ENCODE assay signal across 1 cellular context in genomic region chr20:21514553-21515251, GRCh38.
TF ChIP-seq lines count a peak whose summit lies in the region.

No MANE protein-coding gene starts in this region.

TF ChIP-seq in H1, 55 proteins besides CTCF, POLR2A, EP300 and RAD21 (continued from another document):
- TF ChIP-seq, protein P1, sequence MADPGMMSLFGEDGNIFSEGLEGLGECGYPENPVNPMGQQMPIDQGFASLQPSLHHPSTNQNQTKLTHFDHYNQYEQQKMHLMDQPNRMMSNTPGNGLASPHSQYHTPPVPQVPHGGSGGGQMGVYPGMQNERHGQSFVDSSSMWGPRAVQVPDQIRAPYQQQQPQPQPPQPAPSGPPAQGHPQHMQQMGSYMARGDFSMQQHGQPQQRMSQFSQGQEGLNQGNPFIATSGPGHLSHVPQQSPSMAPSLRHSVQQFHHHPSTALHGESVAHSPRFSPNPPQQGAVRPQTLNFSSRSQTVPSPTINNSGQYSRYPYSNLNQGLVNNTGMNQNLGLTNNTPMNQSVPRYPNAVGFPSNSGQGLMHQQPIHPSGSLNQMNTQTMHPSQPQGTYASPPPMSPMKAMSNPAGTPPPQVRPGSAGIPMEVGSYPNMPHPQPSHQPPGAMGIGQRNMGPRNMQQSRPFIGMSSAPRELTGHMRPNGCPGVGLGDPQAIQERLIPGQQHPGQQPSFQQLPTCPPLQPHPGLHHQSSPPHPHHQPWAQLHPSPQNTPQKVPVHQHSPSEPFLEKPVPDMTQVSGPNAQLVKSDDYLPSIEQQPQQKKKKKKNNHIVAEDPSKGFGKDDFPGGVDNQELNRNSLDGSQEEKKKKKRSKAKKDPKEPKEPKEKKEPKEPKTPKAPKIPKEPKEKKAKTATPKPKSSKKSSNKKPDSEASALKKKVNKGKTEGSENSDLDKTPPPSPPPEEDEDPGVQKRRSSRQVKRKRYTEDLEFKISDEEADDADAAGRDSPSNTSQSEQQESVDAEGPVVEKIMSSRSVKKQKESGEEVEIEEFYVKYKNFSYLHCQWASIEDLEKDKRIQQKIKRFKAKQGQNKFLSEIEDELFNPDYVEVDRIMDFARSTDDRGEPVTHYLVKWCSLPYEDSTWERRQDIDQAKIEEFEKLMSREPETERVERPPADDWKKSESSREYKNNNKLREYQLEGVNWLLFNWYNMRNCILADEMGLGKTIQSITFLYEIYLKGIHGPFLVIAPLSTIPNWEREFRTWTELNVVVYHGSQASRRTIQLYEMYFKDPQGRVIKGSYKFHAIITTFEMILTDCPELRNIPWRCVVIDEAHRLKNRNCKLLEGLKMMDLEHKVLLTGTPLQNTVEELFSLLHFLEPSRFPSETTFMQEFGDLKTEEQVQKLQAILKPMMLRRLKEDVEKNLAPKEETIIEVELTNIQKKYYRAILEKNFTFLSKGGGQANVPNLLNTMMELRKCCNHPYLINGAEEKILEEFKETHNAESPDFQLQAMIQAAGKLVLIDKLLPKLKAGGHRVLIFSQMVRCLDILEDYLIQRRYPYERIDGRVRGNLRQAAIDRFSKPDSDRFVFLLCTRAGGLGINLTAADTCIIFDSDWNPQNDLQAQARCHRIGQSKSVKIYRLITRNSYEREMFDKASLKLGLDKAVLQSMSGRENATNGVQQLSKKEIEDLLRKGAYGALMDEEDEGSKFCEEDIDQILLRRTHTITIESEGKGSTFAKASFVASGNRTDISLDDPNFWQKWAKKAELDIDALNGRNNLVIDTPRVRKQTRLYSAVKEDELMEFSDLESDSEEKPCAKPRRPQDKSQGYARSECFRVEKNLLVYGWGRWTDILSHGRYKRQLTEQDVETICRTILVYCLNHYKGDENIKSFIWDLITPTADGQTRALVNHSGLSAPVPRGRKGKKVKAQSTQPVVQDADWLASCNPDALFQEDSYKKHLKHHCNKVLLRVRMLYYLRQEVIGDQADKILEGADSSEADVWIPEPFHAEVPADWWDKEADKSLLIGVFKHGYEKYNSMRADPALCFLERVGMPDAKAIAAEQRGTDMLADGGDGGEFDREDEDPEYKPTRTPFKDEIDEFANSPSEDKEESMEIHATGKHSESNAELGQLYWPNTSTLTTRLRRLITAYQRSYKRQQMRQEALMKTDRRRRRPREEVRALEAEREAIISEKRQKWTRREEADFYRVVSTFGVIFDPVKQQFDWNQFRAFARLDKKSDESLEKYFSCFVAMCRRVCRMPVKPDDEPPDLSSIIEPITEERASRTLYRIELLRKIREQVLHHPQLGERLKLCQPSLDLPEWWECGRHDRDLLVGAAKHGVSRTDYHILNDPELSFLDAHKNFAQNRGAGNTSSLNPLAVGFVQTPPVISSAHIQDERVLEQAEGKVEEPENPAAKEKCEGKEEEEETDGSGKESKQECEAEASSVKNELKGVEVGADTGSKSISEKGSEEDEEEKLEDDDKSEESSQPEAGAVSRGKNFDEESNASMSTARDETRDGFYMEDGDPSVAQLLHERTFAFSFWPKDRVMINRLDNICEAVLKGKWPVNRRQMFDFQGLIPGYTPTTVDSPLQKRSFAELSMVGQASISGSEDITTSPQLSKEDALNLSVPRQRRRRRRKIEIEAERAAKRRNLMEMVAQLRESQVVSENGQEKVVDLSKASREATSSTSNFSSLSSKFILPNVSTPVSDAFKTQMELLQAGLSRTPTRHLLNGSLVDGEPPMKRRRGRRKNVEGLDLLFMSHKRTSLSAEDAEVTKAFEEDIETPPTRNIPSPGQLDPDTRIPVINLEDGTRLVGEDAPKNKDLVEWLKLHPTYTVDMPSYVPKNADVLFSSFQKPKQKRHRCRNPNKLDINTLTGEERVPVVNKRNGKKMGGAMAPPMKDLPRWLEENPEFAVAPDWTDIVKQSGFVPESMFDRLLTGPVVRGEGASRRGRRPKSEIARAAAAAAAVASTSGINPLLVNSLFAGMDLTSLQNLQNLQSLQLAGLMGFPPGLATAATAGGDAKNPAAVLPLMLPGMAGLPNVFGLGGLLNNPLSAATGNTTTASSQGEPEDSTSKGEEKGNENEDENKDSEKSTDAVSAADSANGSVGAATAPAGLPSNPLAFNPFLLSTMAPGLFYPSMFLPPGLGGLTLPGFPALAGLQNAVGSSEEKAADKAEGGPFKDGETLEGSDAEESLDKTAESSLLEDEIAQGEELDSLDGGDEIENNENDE (IDR thresholded peaks at IDR 0.05; ENCODE audit: insufficient replicate concordance, low read length): no peak
- TF ChIP-seq JUN (IDR thresholded peaks at IDR 0.05; ENCODE audit: low read depth, low read length) (no peak), GTF2F1 (IDR thresholded peaks at IDR 0.05; ENCODE audit: borderline replicate concordance, low read depth, low read length) (no peak), MAFK (IDR thresholded peaks at IDR 0.05; ENCODE audit: low read depth, low read length) (no peak), PHF8 (conservative IDR thresholded peaks at IDR 0.05; ENCODE audit: low read depth, low read length) (no peak), SP1 (IDR thresholded peaks at IDR 0.05; ENCODE audit: low read depth, low read length) (0 out of 2 replicates have a peak, but pooled peaks have one; percentile 16), RBBP5 (IDR thresholded peaks at IDR 0.05; ENCODE audit: borderline replicate concordance, low read depth, low read length) (peak; percentile 13; the same call in 1 of the 2 replicates), RXRA (IDR thresholded peaks at IDR 0.05; ENCODE audit: insufficient read depth, low read depth, low read length) (no peak), EZH2 (IDR thresholded peaks at IDR 0.05; ENCODE audit: low read depth, low read length, severe bottlenecking) (no peak), TEAD4 (IDR thresholded peaks at IDR 0.05; ENCODE audit: low read depth, low read length) (no peak; the same call in 1 of the 2 replicates), CHD1 (IDR thresholded peaks at IDR 0.05; ENCODE audit: low read depth, low read length) (no peak), HDAC2 (IDR thresholded peaks at IDR 0.05; ENCODE audit: borderline replicate concordance in 1 of 2, low read depth in 2 of 2, low read length in 2 of 2) (0 out of 4 replicates have a peak, but pooled peaks of 1 of the 2 experiments have one; percentile 12), SRF (IDR thresholded peaks at IDR 0.05; ENCODE audit: low read depth, low read length) (no peak), SIX5 (IDR thresholded peaks at IDR 0.05; ENCODE audit: low read depth, low read length) (no peak), SIN3A (conservative IDR thresholded peaks at IDR 0.05 in 1 of 2, IDR thresholded peaks at IDR 0.05 in 1 of 2; ENCODE audit: low read depth in 1 of 2, low read length in 2 of 2) (peak in 1 of 2 experiments; percentile 64; a peak in 1 of 4 replicates), BACH1 (IDR thresholded peaks at IDR 0.05; ENCODE audit: low read length) (no peak), RFX5 (IDR thresholded peaks at IDR 0.05; ENCODE audit: borderline replicate concordance, low read depth, low read length) (no peak), YY1 (IDR thresholded peaks at IDR 0.05; ENCODE audit: low read depth, low read length) (0 out of 2 replicates have a peak, but pooled peaks have one; percentile 29), KDM1A (IDR thresholded peaks at IDR 0.05; ENCODE audit: borderline replicate concordance, low read length) (no peak), ATF2 (IDR thresholded peaks at IDR 0.05; ENCODE audit: low read length) (no peak), SIRT6 (IDR thresholded peaks at IDR 0.05; ENCODE audit: low read length) (no peak), POU5F1 (IDR thresholded peaks at IDR 0.05; ENCODE audit: low read depth, low read length) (no peak), BRCA1 (IDR thresholded peaks at IDR 0.05; ENCODE audit: low read depth, low read length) (no peak), NANOG (IDR thresholded peaks at IDR 0.05; ENCODE audit: insufficient read depth, low read depth, low read length, poor library complexity, severe bottlenecking) (no peak), ASH2L (IDR thresholded peaks at IDR 0.05; ENCODE audit: low read length) (no peak), TAF1 (IDR thresholded peaks at IDR 0.05; ENCODE audit: low read depth, low read length) (no peak), EGR1 (IDR thresholded peaks at IDR 0.05; ENCODE audit: borderline replicate concordance, low read depth, low read length) (peak; percentile 45; the same call in 1 of the 2 replicates)
- TF ChIP-seq, protein P2, sequence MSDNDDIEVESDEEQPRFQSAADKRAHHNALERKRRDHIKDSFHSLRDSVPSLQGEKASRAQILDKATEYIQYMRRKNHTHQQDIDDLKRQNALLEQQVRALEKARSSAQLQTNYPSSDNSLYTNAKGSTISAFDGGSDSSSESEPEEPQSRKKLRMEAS (IDR thresholded peaks at IDR 0.05): no peak
- TF ChIP-seq, protein P3, sequence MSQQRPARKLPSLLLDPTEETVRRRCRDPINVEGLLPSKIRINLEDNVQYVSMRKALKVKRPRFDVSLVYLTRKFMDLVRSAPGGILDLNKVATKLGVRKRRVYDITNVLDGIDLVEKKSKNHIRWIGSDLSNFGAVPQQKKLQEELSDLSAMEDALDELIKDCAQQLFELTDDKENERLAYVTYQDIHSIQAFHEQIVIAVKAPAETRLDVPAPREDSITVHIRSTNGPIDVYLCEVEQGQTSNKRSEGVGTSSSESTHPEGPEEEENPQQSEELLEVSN (IDR thresholded peaks at IDR 0.05): no peak
